8 cellular contexts compared by ENCODE assay signal in the genomic region with DNA sequence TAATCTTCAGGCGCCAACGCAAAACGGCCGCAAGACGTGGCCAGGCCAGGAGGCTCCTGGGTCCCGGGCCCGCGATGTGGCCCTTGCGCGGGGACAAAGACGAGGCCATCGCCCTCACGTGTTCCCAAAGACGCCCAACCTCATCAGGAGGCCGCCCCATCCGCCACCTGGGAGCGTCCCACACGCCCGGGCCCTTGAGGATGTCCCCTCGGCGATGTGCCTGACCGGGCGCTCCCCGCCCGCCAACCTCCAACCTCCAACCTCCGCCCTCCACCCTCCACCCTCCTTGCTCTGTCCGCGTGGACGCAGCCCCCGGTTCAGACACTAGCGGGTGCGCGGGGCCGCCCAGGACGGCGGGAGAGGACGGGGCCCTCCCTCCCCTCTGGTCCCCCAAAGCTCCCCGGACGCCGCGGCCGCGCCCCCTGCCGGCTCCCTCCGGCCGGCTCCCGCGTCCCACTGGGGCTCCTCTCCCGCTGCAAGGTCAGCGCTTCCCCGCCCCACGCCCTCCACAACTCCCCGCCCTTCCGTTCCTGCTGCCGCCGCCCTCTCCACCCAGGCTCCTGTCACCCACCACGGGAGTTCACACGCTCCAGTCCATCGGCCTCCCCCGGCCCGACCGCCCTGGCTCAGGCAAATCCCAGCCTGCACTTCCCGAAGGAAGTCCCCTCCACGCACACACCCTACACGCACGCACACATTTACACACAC.
A peak's percentile ranks its signal among the peaks of the same experiment; 100 is the strongest.
DNase-seq lines count a peak whose midpoint lies in the region; ATAC-seq lines count a peak whose summit lies in the region.

No MANE protein-coding gene starts in this region.

- peak; percentile 64 for ATAC-seq in activated naive CD8-positive, alpha-beta T cell treated with anti-CD3 and anti-CD28 coated beads, Interleukin-2, amount 10 ng/mL, durations not matched to agents 7 days and 5 days (ENCODE audit: low read depth)
- no peak for ATAC-seq in HG03135 (IDR thresholded peaks at IDR 0.05; ENCODE audit: unreplicated experiment)

- no peak overlapping the region for H3K4me3 Mint-ChIP-seq in activated naive CD8-positive, alpha-beta T cell treated with anti-CD3 and anti-CD28 coated beads, Interleukin-2, amount 10 ng/mL, durations not matched to agents 7 days and 5 days

- POLR2A ChIA-PET in activated naive CD8-positive, alpha-beta T cell treated with anti-CD3 and anti-CD28 coated beads, Interleukin-2, amount 10 ng/mL, durations not matched to agents 7 days and 5 days (lab: Charles Lee) = no interaction called here

- no peaks in the 10 kb centered on the region for H3K4me1 Mint-ChIP-seq in activated naive CD8-positive, alpha-beta T cell treated with anti-CD3 and anti-CD28 coated beads, Interleukin-2, amount 10 ng/mL, durations not matched to agents 7 days and 5 days

- H3K9me3 Mint-ChIP-seq in activated naive CD8-positive, alpha-beta T cell treated with anti-CD3 and anti-CD28 coated beads, Interleukin-2, amount 10 ng/mL, durations not matched to agents 7 days and 5 days = no peaks in the 10 kb centered on the region

- H3K36me3 Mint-ChIP-seq in activated naive CD8-positive, alpha-beta T cell treated with anti-CD3 and anti-CD28 coated beads, Interleukin-2, amount 10 ng/mL, durations not matched to agents 7 days and 5 days = no peaks in the 10 kb centered on the region

- no peak overlapping the region for H3K27ac Mint-ChIP-seq in activated naive CD8-positive, alpha-beta T cell treated with anti-CD3 and anti-CD28 coated beads, Interleukin-2, amount 10 ng/mL, durations not matched to agents 7 days and 5 days

- DNase-seq in ELF-1 (ENCODE audit: low read depth, low spot score) (peak; percentile 68), NCI-H82 treated with DMSO at 0.1 percent for 48 hours (lab: John Stamatoyannopoulos, UW; ENCODE audit: unreplicated experiment) (peak; percentile 29), kidney tubule cell (ENCODE audit: low spot score) (peak; percentile 1), epidermal melanocyte (ENCODE audit: insufficient read length, low spot score) (no peak), putamen (ENCODE audit: low spot score) (no peak)
- peak; percentile 63 for DNase-seq in activated naive CD8-positive, alpha-beta T cell treated with anti-CD3 and anti-CD28 coated beads, Interleukin-2, amount 10 ng/mL, durations not matched to agents 7 days and 5 days
- peak; percentile 15 for DNase-seq in stimulated activated CD8-positive, alpha-beta memory T cell treated with anti-CD3 and anti-CD28 coated beads, Interleukin-12 subunit alpha, Interleukin-12 subunit beta, amount 100 ng/mL, for 4 hours (ENCODE audit: low read depth)

- H3K27me3 Mint-ChIP-seq in activated naive CD8-positive, alpha-beta T cell treated with anti-CD3 and anti-CD28 coated beads, Interleukin-2, amount 10 ng/mL, durations not matched to agents 7 days and 5 days = peaks cover 19% of the 10 kb centered on the region

Comparison
In these comparisons a context has a peak if more than half of its experiments do, and no peak if none do; other contexts are left out.
1. DNase-seq: peak in ELF-1 (single experiment), NCI-H82 treated with DMSO at 0.1 percent for 48 hours (single experiment), activated naive CD8-positive, alpha-beta T cell treated with anti-CD3 and anti-CD28 coated beads, Interleukin-2, amount 10 ng/mL, durations not matched to agents 7 days and 5 days (single experiment), kidney tubule cell (single experiment) and stimulated activated CD8-positive, alpha-beta memory T cell treated with anti-CD3 and anti-CD28 coated beads, Interleukin-12 subunit alpha, Interleukin-12 subunit beta, amount 100 ng/mL, for 4 hours (single experiment); none in epidermal melanocyte (single experiment) and putamen (single experiment).